In genomic region chr20:1965520-1966278, GRCh38 we compare ENCODE assay signal across 8 cellular contexts. TPM values are rescaled to one million over a fixed set of nuclear protein-coding genes. Genes with fewer than 3 reads are reported as not detected.
DNase-seq lines count a peak whose midpoint lies in the region; ATAC-seq and TF ChIP-seq lines count a peak whose summit lies in the region.

No MANE protein-coding gene starts in this region.

- H3K27ac ChIP-seq in ascending aorta (no peak overlapping the region), hepatocyte (no peak overlapping the region)

- peak; percentile 87 for ATAC-seq in sciatic nerve
- no peak for ATAC-seq in GM18511 (IDR thresholded peaks at IDR 0.05; ENCODE audit: unreplicated experiment)

- H2AFZ ChIP-seq in hepatocyte, result peak overlapping the region; percentile 50

- WGBS in hepatocyte (ENCODE audit: low lambda C conversion rate, missing lambda C conversion rate), result 5% methylated on average over 27 of the region's 27 CpGs

- no peaks in the 10 kb centered on the region for H4K20me1 ChIP-seq in hepatocyte (ENCODE audit: insufficient read depth, poor library complexity, severe bottlenecking)

- no peaks in the 10 kb centered on the region for H3K9me3 ChIP-seq in ascending aorta
- H3K9me3 ChIP-seq in hepatocyte (ENCODE audit: low read depth), result no peaks in the 10 kb centered on the region

- H3K27me3 ChIP-seq in ascending aorta (no peaks in the 10 kb centered on the region), hepatocyte (peaks cover 25% of the 10 kb centered on the region)

- H3K79me2 ChIP-seq in hepatocyte, result no peaks in the 10 kb centered on the region

- H3K4me2 ChIP-seq in hepatocyte, result peak overlapping the region; percentile 74

- H3K9me2 ChIP-seq in hepatocyte (replicated peaks; ENCODE audit: insufficient read depth), result no peaks in the 10 kb centered on the region

- intact Hi-C loops in ascending aorta (cut with DNase I) (loop anchor here (1.0 to 10.0 kb wide), 2 partner anchors 207 to 489 kb away; no protein-coding TSS in a partner anchor), sciatic nerve (cut with DNase I) (loop anchor here (10.0 kb wide), 1 partner anchor 209 kb away; no protein-coding TSS in a partner anchor)

- DNase-seq in SHP77 (lab: John Stamatoyannopoulos, UW), result peak; percentile 60 to 68
- no peak for DNase-seq in SHP77 treated with DMSO at 0.1 percent for 48 hours (lab: John Stamatoyannopoulos, UW)
- DNase-seq in NCI-H1092 (lab: John Stamatoyannopoulos, UW), result peak; percentile 70
- peak; percentile 14 for DNase-seq in T-helper 22 cell (ENCODE audit: low read depth)
- peak in 1 of 2 donors; percentile 79 for DNase-seq in ascending aorta (ENCODE audit: low spot score in 2 of 2)
- DNase-seq in hepatocyte (ENCODE audit: low spot score), result peak; percentile 87
- DNase-seq in sciatic nerve (ENCODE audit: low spot score), result peak; percentile 87

- H3K36me3 ChIP-seq in ascending aorta, result no peaks in the 10 kb centered on the region
- H3K36me3 ChIP-seq in hepatocyte (replicated peaks; ENCODE audit: insufficient read depth, low read depth), result no peaks in the 10 kb centered on the region

- H3K4me3 ChIP-seq in ascending aorta (peak overlapping the region; percentile 23 to 38), hepatocyte (no peak overlapping the region)

- peaks cover 3 to 5% of the 10 kb centered on the region in 2 donors for H3K4me1 ChIP-seq in ascending aorta
- H3K4me1 ChIP-seq in hepatocyte (ENCODE audit: insufficient read depth), result no peaks in the 10 kb centered on the region

- TF ChIP-seq CTCF in ascending aorta (IDR thresholded peaks at IDR 0.05) (peak; percentile 85 to 96 (median 91)), hepatocyte (IDR thresholded peaks at IDR 0.05; ENCODE audit: poor library complexity) (peak; percentile 99)

RNA-seq across cellular contexts. Expression of gene PDYN, which starts 28.2 kb away (rescaled TPM):
- total RNA-seq in ascending aorta (not detected), hepatocyte (not detected in 2 replicates), sciatic nerve (not detected)
- not detected in 2 replicates for polyA plus RNA-seq in hepatocyte
